In the genomic region with DNA sequence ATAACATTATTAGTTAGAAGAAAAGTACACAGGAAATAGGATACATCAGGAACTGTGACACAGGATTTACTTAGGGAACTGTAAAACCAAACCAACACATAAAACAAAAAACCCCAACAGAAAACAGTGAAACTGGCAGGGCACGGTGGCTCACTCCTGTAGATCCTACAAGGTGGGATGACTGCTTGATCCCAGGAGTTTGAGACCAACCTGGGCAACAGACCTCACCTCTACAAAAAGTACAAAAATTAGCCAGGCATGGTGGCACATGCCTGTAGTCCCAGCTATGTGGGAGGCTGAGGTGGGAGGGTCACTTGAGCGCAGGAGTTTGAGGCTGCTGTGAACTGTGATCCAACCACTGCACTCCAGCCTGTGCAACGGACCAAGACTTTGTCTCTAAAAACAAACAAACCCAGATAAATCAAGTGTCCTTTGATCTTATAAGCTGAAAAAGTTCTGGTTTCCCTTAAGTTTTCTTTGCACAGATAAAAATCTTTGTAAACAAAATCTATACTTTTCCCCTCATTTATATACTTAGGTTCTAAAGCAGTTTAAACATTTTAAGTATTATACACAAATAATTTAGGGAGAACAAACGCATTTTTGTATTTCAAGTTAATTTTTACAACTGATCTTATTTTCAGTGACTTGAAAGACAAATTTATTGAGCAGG, we compare ENCODE assay signal across 17 cellular contexts.
DNase-seq lines count a peak whose midpoint lies in the region; ATAC-seq, FAIRE-seq and TF ChIP-seq lines count a peak whose summit lies in the region.
"Had no signal": no experiment of that assay in that cellular context is flagged by ENCODE, and none has a peak within 500 bp of the region (broad histone marks: within the 10 kb centered on the region; RNA-seq: fewer than 3 reads in every experiment).

No MANE protein-coding gene starts in this region.

- H3K27ac Mint-ChIP-seq in activated naive CD4-positive, alpha-beta T cell treated with anti-CD3 and anti-CD28 coated beads for 36 hours, result peak overlapping the region; percentile 89
- H3K27ac Mint-ChIP-seq in effector memory CD8-positive, alpha-beta T cell, result peak overlapping the region; percentile 42 to 80

- H3K36me3 Mint-ChIP-seq in activated naive CD4-positive, alpha-beta T cell treated with anti-CD3 and anti-CD28 coated beads for 36 hours (ENCODE audit: low read depth), result peaks cover 23% of the 10 kb centered on the region
- H3K36me3 Mint-ChIP-seq in effector memory CD8-positive, alpha-beta T cell (ENCODE audit: insufficient read depth), result peaks cover 71% of the 10 kb centered on the region

- peak overlapping the region; percentile 50 for H3K27ac ChIP-seq in parathyroid adenoma

- H3K4me1 ChIP-seq in parathyroid adenoma, result no peaks in the 10 kb centered on the region

- TF ChIP-seq CTCF in parathyroid adenoma (IDR thresholded peaks at IDR 0.05), result no peak

- no peak for ATAC-seq in effector memory CD8-positive, alpha-beta T cell (replicated peaks)

- no peak overlapping the region for H3K9ac ChIP-seq in parathyroid adenoma

- intact Hi-C loops in activated naive CD4-positive, alpha-beta T cell treated with anti-CD3 and anti-CD28 coated beads for 36 hours (cut with micrococcal nuclease), result no loop called here

- H3K27me3 Mint-ChIP-seq in activated naive CD4-positive, alpha-beta T cell treated with anti-CD3 and anti-CD28 coated beads for 36 hours (ENCODE audit: low read depth), result no peaks in the 10 kb centered on the region
- H3K27me3 Mint-ChIP-seq in effector memory CD8-positive, alpha-beta T cell, result no peaks in the 10 kb centered on the region

- no peaks in the 10 kb centered on the region for H3K79me2 ChIP-seq in parathyroid adenoma

- no peaks in the 10 kb centered on the region for H3K36me3 ChIP-seq in parathyroid adenoma (ENCODE audit: control insufficient read depth, insufficient read depth, low read length)

- in situ Hi-C loops in KBM-7 (cut with MboI; ENCODE audit: low pct_unique_long_range_greater_than_20kb, low sequenced_read_pairs), result no loop called here

- no peaks in the 10 kb centered on the region for H3K9me3 Mint-ChIP-seq in activated naive CD4-positive, alpha-beta T cell treated with anti-CD3 and anti-CD28 coated beads for 36 hours
- no peaks in the 10 kb centered on the region for H3K9me3 Mint-ChIP-seq in effector memory CD8-positive, alpha-beta T cell

- no peak overlapping the region for H2AFZ ChIP-seq in parathyroid adenoma

- H3K4me2 ChIP-seq in parathyroid adenoma (ENCODE audit: low read length), result no peak overlapping the region

- CTCF ChIA-PET in activated naive CD4-positive, alpha-beta T cell treated with anti-CD3 and anti-CD28 coated beads for 36 hours (lab: Charles Lee), result interaction anchor here (0.7 to 1.3 kb wide), 4 partner anchors 21 to 195 kb away, joined by 3 to 6 read pairs (median 5); a partner anchor contains a TSS

- H3K4me1 Mint-ChIP-seq in activated naive CD4-positive, alpha-beta T cell treated with anti-CD3 and anti-CD28 coated beads for 36 hours (ENCODE audit: low read depth), result peaks cover 15% of the 10 kb centered on the region
- peaks cover 5 to 8% of the 10 kb centered on the region in 2 donors for H3K4me1 Mint-ChIP-seq in effector memory CD8-positive, alpha-beta T cell (ENCODE audit: low read depth in 2 of 2)

- no peak for DNase-seq in activated naive CD4-positive, alpha-beta T cell treated with anti-CD3 and anti-CD28 coated beads for 36 hours
- no peak for DNase-seq in activated naive CD4-positive, alpha-beta T cell (lab: John Stamatoyannopoulos, UW)
- DNase-seq in KBM-7 (peak; percentile 25), SK-N-DZ (ENCODE audit: low spot score) (no peak), H54 (ENCODE audit: insufficient read length, low spot score) (no peak), nucleus accumbens (lab: John Stamatoyannopoulos, UW) (no peak)
- DNase-seq in effector memory CD8-positive, alpha-beta T cell, result no peak
- DNase-seq: activated CD4-positive, alpha-beta T cell treated with anti-CD3 and anti-CD28 coated beads for 1 hour; activated effector memory CD4-positive, alpha-beta T cell treated with anti-CD3 and anti-CD28 coated beads, Interleukin-2, amount 50 U/mL, for 16 hours; DMS79 treated with DMSO at 0.1 percent for 48 hours; effector CD8-positive, alpha-beta T cell; KG1; NCI-H146; NCI-H510A treated with DMSO at 0.1 percent for 48 hours had no signal

- no peak overlapping the region for H3K4me3 ChIP-seq in parathyroid adenoma (ENCODE audit: low read depth, low read length)

- H3K27me3 ChIP-seq in parathyroid adenoma (ENCODE audit: control insufficient read depth, insufficient read depth, low read length), result no peaks in the 10 kb centered on the region

- no peaks in the 10 kb centered on the region for H3K9me3 ChIP-seq in parathyroid adenoma (ENCODE audit: control insufficient read depth, low read length)

- no peak for TF ChIP-seq POLR2A in H54 (IDR thresholded peaks at IDR 0.05; ENCODE audit: low read depth, low read length)

- FAIRE-seq in H54 (lab: Jason Lieb, UNC), result no peak
- FAIRE-seq: bronchial epithelial cell, H1 had no signal

- no peak overlapping the region for H3K4me3 Mint-ChIP-seq in activated naive CD4-positive, alpha-beta T cell treated with anti-CD3 and anti-CD28 coated beads for 36 hours
- no peak overlapping the region for H3K4me3 Mint-ChIP-seq in effector memory CD8-positive, alpha-beta T cell
